8 cellular contexts compared by ENCODE assay signal in the genomic region with DNA sequence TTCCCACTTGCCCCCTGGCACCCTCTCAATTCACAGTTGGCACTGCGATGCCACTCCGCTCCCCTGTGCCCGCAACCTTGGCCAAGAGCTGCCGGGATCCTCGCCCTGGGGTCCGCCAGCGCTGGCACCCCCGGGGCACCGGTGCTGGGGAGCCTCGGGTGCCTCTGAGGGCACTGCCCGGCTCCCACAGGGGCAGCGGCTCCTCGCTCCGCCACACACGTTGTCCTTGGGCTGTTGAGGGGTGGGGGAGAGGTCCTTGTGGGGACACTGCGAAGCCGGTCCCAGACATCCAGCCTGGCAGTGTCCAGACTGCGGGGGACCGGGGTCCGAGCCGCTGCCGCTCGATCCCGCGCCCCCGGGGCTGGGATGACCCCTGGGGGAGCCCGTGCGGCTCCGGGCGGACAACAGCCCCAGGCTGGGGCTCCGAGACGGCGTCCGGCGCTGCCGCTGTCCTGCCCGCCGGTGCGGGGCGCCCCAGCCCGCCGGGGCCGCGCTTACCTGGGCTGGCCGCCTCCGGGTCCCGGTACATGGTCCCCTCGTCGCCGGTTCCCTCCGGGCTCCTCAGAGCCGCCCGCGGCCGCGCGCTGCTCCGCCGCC. TPM values are rescaled to one million over a fixed set of nuclear protein-coding genes. Genes with fewer than 3 reads are reported as not detected.
A peak's percentile ranks its signal among the peaks of the same experiment; 100 is the strongest.
DNase-seq lines count a peak whose midpoint lies in the region; ATAC-seq and TF ChIP-seq lines count a peak whose summit lies in the region.

No MANE protein-coding gene starts in this region.

- ATAC-seq in GM18858 (IDR thresholded peaks at IDR 0.05; ENCODE audit: unreplicated experiment), result no peak
- no peak for ATAC-seq in stimulated activated memory B cell treated with anti-CD40 and anti-IgM and Interleukin-4, amounts not matched to agents 10 μg/mL and 1 μg/mL and 100 μg/mL, for 72 hours

- H3K27me3 ChIP-seq in iPS-15b (ENCODE audit: control insufficient read depth, insufficient read depth, low read length), result peaks cover 43% of the 10 kb centered on the region
- peaks cover 5 to 19% (median 11%) of the 10 kb centered on the region in 5 donors for H3K27me3 ChIP-seq in subcutaneous abdominal adipose tissue (ENCODE audit: control insufficient read depth in 5 of 5, insufficient read depth in 4 of 5, low read length in 5 of 5)
- peaks cover 5% of the 10 kb centered on the region for H3K27me3 ChIP-seq in adrenal gland

- H3K4me3 Mint-ChIP-seq in stimulated activated memory B cell treated with anti-CD40 and anti-IgM and Interleukin-4, amounts not matched to agents 10 μg/mL and 1 μg/mL and 100 μg/mL, for 72 hours, result no peak overlapping the region

- DNase-seq in NCI-H345 (lab: John Stamatoyannopoulos, UW) (peak; percentile 30), NCI-H345 treated with DMSO at 0.1 percent for 48 hours (lab: John Stamatoyannopoulos, UW; ENCODE audit: unreplicated experiment) (no peak), SK-N-MC (ENCODE audit: low read depth, low spot score) (no peak), adrenal gland (no peak)

- H3K27ac ChIP-seq in SK-N-MC, result no peak overlapping the region
- no peak overlapping the region for H3K27ac ChIP-seq in subcutaneous abdominal adipose tissue (ENCODE audit: low read depth, low read length)
- peak overlapping the region in 1 of 5 donors; percentile 5 for H3K27ac ChIP-seq in adrenal gland

- TF ChIP-seq POLR2A in adrenal gland (IDR thresholded peaks at IDR 0.05), result no peak

- H3K9me3 ChIP-seq in SK-N-MC (ENCODE audit: low read depth, low read length) (no peaks in the 10 kb centered on the region), iPS-15b (ENCODE audit: control insufficient read depth, insufficient read depth, low read length) (no peaks in the 10 kb centered on the region), subcutaneous abdominal adipose tissue (ENCODE audit: control insufficient read depth in 5 of 5, low read length in 5 of 5) (no peaks in the 10 kb centered on the region), adrenal gland (replicated peaks in 1 of 3) (no peaks in the 10 kb centered on the region)

- TF ChIP-seq CTCF in adrenal gland (IDR thresholded peaks at IDR 0.05), result no peak

- no peaks in the 10 kb centered on the region for H3K9me3 Mint-ChIP-seq in stimulated activated memory B cell treated with anti-CD40 and anti-IgM and Interleukin-4, amounts not matched to agents 10 μg/mL and 1 μg/mL and 100 μg/mL, for 72 hours

- H3K36me3 Mint-ChIP-seq in stimulated activated memory B cell treated with anti-CD40 and anti-IgM and Interleukin-4, amounts not matched to agents 10 μg/mL and 1 μg/mL and 100 μg/mL, for 72 hours, result no peaks in the 10 kb centered on the region

- H3K27ac Mint-ChIP-seq in stimulated activated memory B cell treated with anti-CD40 and anti-IgM and Interleukin-4, amounts not matched to agents 10 μg/mL and 1 μg/mL and 100 μg/mL, for 72 hours, result no peak overlapping the region

- WGBS in adrenal gland, 4 donors, result 0 to 7% (median 2%) methylated on average over 10 to 59 of the region's 59 CpGs

- no peaks in the 10 kb centered on the region for H3K36me3 ChIP-seq in SK-N-MC (ENCODE audit: insufficient read depth, low read length)
- no peaks in the 10 kb centered on the region for H3K36me3 ChIP-seq in iPS-15b (ENCODE audit: control insufficient read depth, insufficient read depth, low read length)
- no peaks in the 10 kb centered on the region for H3K36me3 ChIP-seq in subcutaneous abdominal adipose tissue (ENCODE audit: control insufficient read depth in 5 of 5, insufficient read depth in 5 of 5, low read length in 5 of 5)
- no peaks in the 10 kb centered on the region for H3K36me3 ChIP-seq in adrenal gland (replicated peaks in 1 of 2)

- peaks cover 15% of the 10 kb centered on the region for H3K4me1 ChIP-seq in iPS-15b (ENCODE audit: control insufficient read depth, insufficient read depth, low read length)
- peaks cover 0 to 25% (median 13%) of the 10 kb centered on the region in 5 donors for H3K4me1 ChIP-seq in subcutaneous abdominal adipose tissue (ENCODE audit: control insufficient read depth in 5 of 5, insufficient read depth in 5 of 5, low read length in 5 of 5)
- H3K4me1 ChIP-seq in adrenal gland (replicated peaks in 1 of 2), result peaks cover 5 to 9% of the 10 kb centered on the region in 2 donors

- H3K9ac ChIP-seq in SK-N-MC (ENCODE audit: insufficient read length), result no peak overlapping the region
- no peak overlapping the region for H3K9ac ChIP-seq in iPS-15b (ENCODE audit: low read depth, low read length)
- peak overlapping the region in 2 of 5 donors; percentile 37 to 58 for H3K9ac ChIP-seq in subcutaneous abdominal adipose tissue (ENCODE audit: low read length in 5 of 5)

- peaks cover 19% of the 10 kb centered on the region for H3K4me1 Mint-ChIP-seq in stimulated activated memory B cell treated with anti-CD40 and anti-IgM and Interleukin-4, amounts not matched to agents 10 μg/mL and 1 μg/mL and 100 μg/mL, for 72 hours

- intact Hi-C loops in adrenal gland (cut with DNase I), result no loop called here

- peak overlapping the region; percentile 68 for H3K4me3 ChIP-seq in SK-N-MC
- H3K4me3 ChIP-seq in iPS-15b (ENCODE audit: low read depth, low read length), result peak overlapping the region; percentile 70
- peak overlapping the region in 4 of 5 donors; percentile 50 to 61 (median 52) for H3K4me3 ChIP-seq in subcutaneous abdominal adipose tissue (ENCODE audit: low read depth in 1 of 5, low read length in 5 of 5)
- peak overlapping the region in 1 of 4 donors; percentile 60 for H3K4me3 ChIP-seq in adrenal gland

- H3K27me3 Mint-ChIP-seq in stimulated activated memory B cell treated with anti-CD40 and anti-IgM and Interleukin-4, amounts not matched to agents 10 μg/mL and 1 μg/mL and 100 μg/mL, for 72 hours, result peaks cover 74% of the 10 kb centered on the region

RNA-seq across cellular contexts. Expression of gene SYT7, which starts 0.5 kb away (rescaled TPM):
- total RNA-seq in adrenal gland, result 1 to 10 TPM in 4 of 8 donors, under 1 TPM in 3, not detected in 1; 0.09 to 6.0 (median 1.1) TPM
- 1 to 10 TPM; 1.4 to 6.8 (median 6.5) TPM for polyA plus RNA-seq in adrenal gland
